8 cellular contexts compared by ENCODE assay signal in genomic region chr18:57819671-57820460, GRCh38. TPM values are rescaled to one million over a fixed set of nuclear protein-coding genes. Genes with fewer than 3 reads are reported as not detected.
DNase-seq lines count a peak whose midpoint lies in the region; ATAC-seq and TF ChIP-seq lines count a peak whose summit lies in the region.

No MANE protein-coding gene starts in this region.

- TF ChIP-seq CTCF in Panc1 (IDR thresholded peaks at IDR 0.05) = no peak

- H3K36me3 Mint-ChIP-seq in activated T-cell treated with anti-CD3 and anti-CD28 coated beads, Interleukin-2, amount 50 U/mL, for 4 hours (ENCODE audit: insufficient read depth) = no peaks in the 10 kb centered on the region

- no peaks in the 10 kb centered on the region for H3K36me3 ChIP-seq in Panc1 (ENCODE audit: control insufficient read depth, insufficient read depth, low read length)

- no peaks in the 10 kb centered on the region for H3K4me1 Mint-ChIP-seq in activated T-cell treated with anti-CD3 and anti-CD28 coated beads, Interleukin-2, amount 50 U/mL, for 4 hours (ENCODE audit: low read depth)

- DNase-seq in DMS153 treated with DMSO at 0.1 percent for 48 hours (lab: John Stamatoyannopoulos, UW; ENCODE audit: unreplicated experiment) (peak; percentile 71), Panc1 (ENCODE audit: low read depth, low spot score) (peak; percentile 94), fibroblast of gingiva (ENCODE audit: low read depth) (peak; percentile 56), pulmonary artery endothelial cell (ENCODE audit: low read depth, low spot score) (peak; percentile 97), superior temporal gyrus (ENCODE audit: extremely low spot score) (no peak)
- DNase-seq in activated T-cell treated with anti-CD3 and anti-CD28 coated beads, Interleukin-2, amount 50 U/mL, for 4 hours = no peak

- no TSS peak for BruUV-seq in Panc1 (replicated peaks; lab: Mats Ljungman, UMichigan)

- H3K4me3 Mint-ChIP-seq in activated T-cell treated with anti-CD3 and anti-CD28 coated beads, Interleukin-2, amount 50 U/mL, for 4 hours = no peak overlapping the region

- CTCF ChIA-PET in Panc1 (lab: Charles Lee) = no interaction called here

- H3K4me3 ChIP-seq in Panc1 (ENCODE audit: low read depth in 2 of 2, low read length in 2 of 2) = no peak overlapping the region

- H3K27me3 Mint-ChIP-seq in activated T-cell treated with anti-CD3 and anti-CD28 coated beads, Interleukin-2, amount 50 U/mL, for 4 hours (ENCODE audit: low read depth) = peaks cover 19% of the 10 kb centered on the region

- H3K9me3 ChIP-seq in Panc1 (ENCODE audit: control insufficient read depth, insufficient read depth, low read depth, low read length) = no peaks in the 10 kb centered on the region

- no peaks in the 10 kb centered on the region for H3K4me1 ChIP-seq in Panc1 (ENCODE audit: control insufficient read depth, insufficient read depth, low read length)

- ATAC-seq in HG02885 (IDR thresholded peaks at IDR 0.05; ENCODE audit: poor library complexity, unreplicated experiment) (peak; percentile 68), Panc1 (peak; percentile 77), GM21786 (IDR thresholded peaks at IDR 0.05; ENCODE audit: unreplicated experiment) (no peak)
- no peak for ATAC-seq in activated T-cell treated with anti-CD3 and anti-CD28 coated beads, Interleukin-2, amount 50 U/mL, for 4 hours

- intact Hi-C loops in Panc1 (cut with micrococcal nuclease; ENCODE audit: unreplicated experiment) = no loop called here

- H3K27me3 ChIP-seq in Panc1 (ENCODE audit: control insufficient read depth, insufficient read depth, low read length) = no peaks in the 10 kb centered on the region

- no peak overlapping the region for H3K27ac ChIP-seq in Panc1 (ENCODE audit: low read length)

- POLR2A ChIA-PET in Panc1 (lab: Charles Lee) = no interaction called here

- H3K9me3 Mint-ChIP-seq in activated T-cell treated with anti-CD3 and anti-CD28 coated beads, Interleukin-2, amount 50 U/mL, for 4 hours = no peaks in the 10 kb centered on the region

- in situ Hi-C loops in Panc1 (cut with HindIII; ENCODE audit: low pct_unique_long_range_greater_than_20kb, low sequenced_read_pairs) = no loop called here

RNA-seq across cellular contexts. Expression of gene ATP8B1, which starts 16.8 kb away (rescaled TPM):
- total RNA-seq in Panc1 (2021; ENCODE audit: unreplicated experiment) (12.5 TPM), pulmonary artery endothelial cell (85.1 and 108 TPM in 2 replicates)
- 6.0 TPM for polyA plus RNA-seq in Panc1 (2012; ENCODE audit: insufficient read length)
- under 1 TPM; 0.13 to 0.22 (median 0.15) TPM for total RNA-seq in activated T-cell treated with anti-CD3 and anti-CD28 coated beads, Interleukin-2, amount 50 U/mL, for 4 hours

Comparison
In these comparisons a context has a peak if more than half of its experiments do, and no peak if none do; other contexts are left out.
1. DNase-seq: peak in DMS153 treated with DMSO at 0.1 percent for 48 hours (single experiment), Panc1 (single experiment), fibroblast of gingiva (single experiment) and pulmonary artery endothelial cell (single experiment); none in superior temporal gyrus (single experiment) and activated T-cell treated with anti-CD3 and anti-CD28 coated beads, Interleukin-2, amount 50 U/mL, for 4 hours (single experiment).
2. ATAC-seq: peak in HG02885 (single experiment) and Panc1 (single experiment); none in GM21786 (single experiment) and activated T-cell treated with anti-CD3 and anti-CD28 coated beads, Interleukin-2, amount 50 U/mL, for 4 hours (0 of 2).
3. RNA of gene ATP8B1, which starts 16.8 kb away (total RNA-seq): 85.1 to 108 TPM in pulmonary artery endothelial cell and 12.5 TPM in Panc1 (single experiment); 0.13 to 0.22 TPM in activated T-cell treated with anti-CD3 and anti-CD28 coated beads, Interleukin-2, amount 50 U/mL, for 4 hours; every median in the first group is over 10 times any median in the second.